ENCODE assay signal across 28 cellular contexts in the genomic region with DNA sequence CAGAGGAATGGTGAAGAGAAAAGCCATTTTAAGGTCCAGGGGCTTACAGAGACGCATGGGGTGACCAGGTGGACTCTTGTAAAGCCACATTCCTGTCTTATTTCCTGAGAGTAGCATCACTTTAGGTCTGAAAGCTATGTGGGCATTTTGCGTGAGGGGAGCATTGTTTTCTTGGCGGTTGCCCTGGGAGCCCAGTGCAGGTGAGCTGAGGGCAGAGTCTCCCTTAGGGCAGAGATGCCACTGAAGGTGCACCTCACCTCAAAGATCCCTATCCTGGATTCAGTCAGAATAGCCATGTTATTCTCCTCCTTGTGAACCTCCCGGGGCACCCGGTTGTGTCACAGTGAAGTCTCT. TPM values are rescaled to one million over a fixed set of nuclear protein-coding genes. Genes with fewer than 3 reads are reported as not detected.
A peak's percentile ranks its signal among the peaks of the same experiment; 100 is the strongest.
DNase-seq lines count a peak whose midpoint lies in the region; ATAC-seq, FAIRE-seq and TF ChIP-seq lines count a peak whose summit lies in the region.
"Had no signal": no experiment of that assay in that cellular context is flagged by ENCODE, and none has a peak within 500 bp of the region (broad histone marks: within the 10 kb centered on the region; RNA-seq: fewer than 3 reads in every experiment).

No MANE protein-coding gene starts in this region.

- no peaks in the 10 kb centered on the region for H3K4me1 Mint-ChIP-seq in type B pancreatic cell (ENCODE audit: unreplicated experiment)

- peaks cover 10% of the 10 kb centered on the region for H4K20me1 ChIP-seq in HepG2 (ENCODE audit: insufficient read depth, low read length)

- intact Hi-C loops in HepG2 (cut with micrococcal nuclease; ENCODE audit: unreplicated experiment) (no loop called here), right lobe of liver (cut with DNase I) (no loop called here), adrenal gland (cut with DNase I) (no loop called here)

- no peak for ATAC-seq in HepG2
- ATAC-seq in right lobe of liver, result no peak
- ATAC-seq: activated T-cell treated with anti-CD3 and anti-CD28 coated beads, Interleukin-2, amount 50 U/mL, for 72 hours; naive thymus-derived CD8-positive, alpha-beta T cell; right cardiac atrium had no signal

- DNase-seq in HepG2 (ENCODE audit: low spot score), result no peak
- no peak for DNase-seq in right lobe of liver
- DNase-seq in brain microvascular endothelial cell, result no peak
- DNase-seq in kidney tubule cell (ENCODE audit: low spot score), result peak; percentile 37
- DNase-seq in type B pancreatic cell (ENCODE audit: extremely low spot score, unreplicated experiment), result no peak
- DNase-seq in NCI-H146 (lab: John Stamatoyannopoulos, UW), result no peak
- no peak for DNase-seq in adrenal gland
- no peak for DNase-seq in RKO (ENCODE audit: low spot score)
- DNase-seq: activated CD4-positive, alpha-beta T cell treated with anti-CD3 and anti-CD28 coated beads for 48 hours; activated naive CD4-positive, alpha-beta T cell treated with Interleukin-2 at 50 U/mL for 16 hours; activated T-cell treated with anti-CD3 and anti-CD28 coated beads, Interleukin-2, amount 50 U/mL, for 72 hours; central memory CD4-positive, alpha-beta T cell; DMS79; effector CD4-positive, alpha-beta T cell; erythroblast; GF-D8; heart right ventricle; naive thymus-derived CD8-positive, alpha-beta T cell; NCI-H1417; NCI-H446; pancreas; stimulated activated CD4-positive, alpha-beta T cell treated with anti-CD3 and anti-CD28 coated beads, Interleukin-4, amount 100 ng/mL, for 4 hours; stimulated activated naive CD4-positive, alpha-beta T cell; T-helper 2 cell; uterus had no signal

- peak overlapping the region; percentile 60 for H3K27ac Mint-ChIP-seq in type B pancreatic cell
- H3K27ac Mint-ChIP-seq: activated T-cell treated with anti-CD3 and anti-CD28 coated beads, Interleukin-2, amount 50 U/mL, for 72 hours; B cell had no signal

- H3K27me3 Mint-ChIP-seq in type B pancreatic cell, result no peaks in the 10 kb centered on the region
- H3K27me3 Mint-ChIP-seq: B cell; naive thymus-derived CD8-positive, alpha-beta T cell had no signal

- CTCF ChIA-PET in HepG2 (lab: Yijun Ruan, JAX; ENCODE audit: low intra/inter-chr PET ratio, low total read pairs), result interaction anchor here (2.1 kb wide), 1 partner anchor 14 kb away, joined by 5 read pairs; no protein-coding TSS in a partner anchor

- no TSS peak for BruUV-seq in HepG2 (replicated peaks; lab: Mats Ljungman, UMichigan)

- no peak for TF ChIP-seq POLR2A in HepG2 (IDR thresholded peaks at IDR 0.05; ENCODE audit: insufficient read depth in 1 of 2, low read depth in 2 of 2, low read length in 2 of 2)
- no peak for TF ChIP-seq POLR2A in right lobe of liver (IDR thresholded peaks at IDR 0.05)
- no peak for TF ChIP-seq POLR2A in adrenal gland (IDR thresholded peaks at IDR 0.05)

- no peak for TF ChIP-seq RAD21 in HepG2 (CRISPR knock-in tag; IDR thresholded peaks at IDR 0.05)

- H3K9me3 Mint-ChIP-seq in type B pancreatic cell, result peaks cover 4% of the 10 kb centered on the region
- H3K9me3 Mint-ChIP-seq: activated T-cell treated with anti-CD3 and anti-CD28 coated beads, Interleukin-2, amount 50 U/mL, for 72 hours had no signal

- POLR2A ChIA-PET in HepG2 (lab: Yijun Ruan, JAX), result interaction anchor here (1.2 to 7.1 kb wide), 7 partner anchors 9 to 120 kb away, joined by 3 to 183 read pairs (median 13); a partner anchor contains a TSS

- H3K36me3 Mint-ChIP-seq in type B pancreatic cell, result peaks cover 20% of the 10 kb centered on the region

- no peak for FAIRE-seq in HepG2 (lab: Jason Lieb, UNC)
- FAIRE-seq: A204.1, pancreas had no signal

- H3K36me3 ChIP-seq in HepG2 (replicated peaks in 1 of 2; ENCODE audit: control insufficient read depth in 1 of 2, insufficient read depth in 2 of 2, low read length in 2 of 2) (peaks cover 12 to 29% of the 10 kb centered on the region in 2 experiments), right lobe of liver (peaks cover 0 to 12% (median 4%) of the 10 kb centered on the region in 4 donors), brain microvascular endothelial cell (replicated peaks) (no peaks in the 10 kb centered on the region), adrenal gland (replicated peaks in 1 of 2) (peaks cover 0 to 11% of the 10 kb centered on the region in 2 donors)
- H3K36me3 ChIP-seq: pancreas, uterus had no signal

- no peak overlapping the region for H3K4me3 Mint-ChIP-seq in type B pancreatic cell
- H3K4me3 Mint-ChIP-seq: activated T-cell treated with anti-CD3 and anti-CD28 coated beads, Interleukin-2, amount 50 U/mL, for 72 hours; B cell; naive thymus-derived CD8-positive, alpha-beta T cell had no signal

- WGBS in HepG2 (ENCODE audit: low lambda C conversion rate), result 40% methylated on average over 3 of the region's 5 CpGs
- WGBS in right lobe of liver (ENCODE audit: insufficient coverage, low coverage, low lambda C conversion rate, missing lambda C conversion rate), result 87% methylated on average over 3 of the region's 5 CpGs
- WGBS in adrenal gland, 4 donors, result 92 to 99% (median 95%) methylated on average over 5 of the region's 5 CpGs

- TF ChIP-seq EP300 in HepG2 (IDR thresholded peaks at IDR 0.05; ENCODE audit: low read depth in 2 of 2, low read length in 2 of 2), result no peak
- TF ChIP-seq EP300 in HepG2 (CRISPR knock-in tag; IDR thresholded peaks at IDR 0.05; ENCODE audit: borderline replicate concordance), result no peak

- H3K27me3 ChIP-seq in HepG2 (ENCODE audit: control insufficient read depth in 1 of 2, insufficient read depth in 2 of 2, low read length in 2 of 2), result no peaks in the 10 kb centered on the region
- no peaks in the 10 kb centered on the region for H3K27me3 ChIP-seq in right lobe of liver
- H3K27me3 ChIP-seq in brain microvascular endothelial cell (replicated peaks), result no peaks in the 10 kb centered on the region
- H3K27me3 ChIP-seq in adrenal gland, result no peaks in the 10 kb centered on the region
- H3K27me3 ChIP-seq: heart right ventricle, pancreas, uterus had no signal

- TF ChIP-seq CTCF in HepG2 (CRISPR knock-in tag; IDR thresholded peaks at IDR 0.05) (no peak), right lobe of liver (IDR thresholded peaks at IDR 0.05) (no peak), brain microvascular endothelial cell (IDR thresholded peaks at IDR 0.05; ENCODE audit: low read depth, low read length, missing control alignments) (no peak), type B pancreatic cell (conservative IDR thresholded peaks at IDR 0.05) (no peak), adrenal gland (IDR thresholded peaks at IDR 0.05) (no peak)

- peak overlapping the region; percentile 48; the same call in 1 of the 2 replicates for H3K9ac ChIP-seq in HepG2 (ENCODE audit: insufficient read depth, low read depth, low read length)

- H3K4me3 ChIP-seq in HepG2 (replicated peaks in 1 of 3; ENCODE audit: insufficient read depth in 1 of 3, low read depth in 2 of 3, low read length in 3 of 3), result peak overlapping the region in 2 of 3 experiments; percentile 13 to 45; a peak in 2 of 6 replicates
- no peak overlapping the region for H3K4me3 ChIP-seq in right lobe of liver
- H3K4me3 ChIP-seq in brain microvascular endothelial cell (ENCODE audit: low read depth, low read length), result no peak overlapping the region
- no peak overlapping the region for H3K4me3 ChIP-seq in adrenal gland
- H3K4me3 ChIP-seq: heart right ventricle, pancreas, uterus had no signal

- H3K79me2 ChIP-seq in HepG2 (ENCODE audit: insufficient read depth, low read length), result peaks cover 47% of the 10 kb centered on the region

- H3K9me3 ChIP-seq in HepG2 (ENCODE audit: low read length), result no peaks in the 10 kb centered on the region
- no peaks in the 10 kb centered on the region for H3K9me3 ChIP-seq in right lobe of liver
- no peaks in the 10 kb centered on the region for H3K9me3 ChIP-seq in adrenal gland (replicated peaks in 1 of 3)
- H3K9me3 ChIP-seq: heart right ventricle, pancreas, uterus had no signal

- no peak overlapping the region for H2AFZ ChIP-seq in HepG2 (ENCODE audit: low read length)

- H3K27ac ChIP-seq in HepG2 (ENCODE audit: extremely low read length, insufficient read depth, low read length), result peak overlapping the region; percentile 90
- H3K27ac ChIP-seq in right lobe of liver, result no peak overlapping the region
- peak overlapping the region; percentile 27 for H3K27ac ChIP-seq in brain microvascular endothelial cell
- no peak overlapping the region for H3K27ac ChIP-seq in adrenal gland
- H3K27ac ChIP-seq: heart right ventricle, pancreas, uterus had no signal

- H3K4me1 ChIP-seq in HepG2 (ENCODE audit: insufficient read depth, low read length), result peaks cover 65% of the 10 kb centered on the region
- peaks cover 0 to 20% (median 6%) of the 10 kb centered on the region in 4 donors for H3K4me1 ChIP-seq in right lobe of liver
- peaks cover 9 to 15% of the 10 kb centered on the region in 2 donors for H3K4me1 ChIP-seq in adrenal gland (replicated peaks in 1 of 2)
- H3K4me1 ChIP-seq: uterus had no signal

- peak overlapping the region; percentile 66 for H3K4me2 ChIP-seq in HepG2 (ENCODE audit: low read depth, low read length)

- in situ Hi-C loops in HepG2 (cut with HindIII; ENCODE audit: extremely low pct_ligation_motif_present, low pct_unique_long_range_greater_than_20kb), result no loop called here
- in situ Hi-C loops in brain microvascular endothelial cell (cut with HindIII; ENCODE audit: low pct_ligation_motif_present, low sequenced_read_pairs), result no loop called here

RNA-seq across cellular contexts. Expression of a gene that starts 12.4 kb away (rescaled TPM):
- total RNA-seq in HepG2 (2016; rRNA removed; fragmentation: Illumina TruSeq; extraction: Trizol) (115 and 122 TPM in 2 replicates), right lobe of liver (10 to 100 TPM; 31.4 to 48.5 (median 40.2) TPM), type B pancreatic cell (ENCODE audit: low replicate concordance) (48.8 and 59.4 TPM in 2 replicates), adrenal gland (100 to 1,000 TPM in 1 of 8 donors, 10 to 100 TPM in 7; 45.3 to 128 (median 71.6) TPM)
- 141 and 162 TPM in 2 replicates for total RNA-seq in HepG2 (2016; cell fraction: cytosol; rRNA removed; fragmentation: Illumina TruSeq; extraction: Trizol; ENCODE audit: low read depth)
- 99.8 and 128 TPM in 2 replicates for total RNA-seq in HepG2 (2016; cell fraction: insoluble cytoplasmic fraction; rRNA removed; fragmentation: Illumina TruSeq; extraction: Trizol)
- total RNA-seq in HepG2 (2016; cell fraction: membrane; rRNA removed; fragmentation: Illumina TruSeq; extraction: Trizol), result 204 and 226 TPM in 2 replicates
- 42.6 and 50.7 TPM in 2 replicates for total RNA-seq in HepG2 (2016; cell fraction: nucleus; rRNA removed; fragmentation: Illumina TruSeq; extraction: Trizol)
- polyA plus RNA-seq in HepG2 (2011; rRNA removed) (115 and 146 TPM in 2 replicates), adrenal gland (100 to 1,000 TPM in 1 of 3 donors, 10 to 100 TPM in 2; 32.7 to 134 (median 57.6) TPM)
- 68.6 and 128 TPM in 2 replicates for polyA plus RNA-seq in HepG2 (2011; cell fraction: cytosol; rRNA removed)
- polyA plus RNA-seq in HepG2 (2011; cell fraction: nucleus; rRNA removed), result 20.1 and 32.1 TPM in 2 replicates
- polyA plus RNA-seq in HepG2 (2012), result 136 and 145 TPM in 2 replicates
- polyA plus RNA-seq in HepG2 (2016; cell fraction: cytosol; fragmentation: Illumina TruSeq; extraction: Trizol; ENCODE audit: low read depth), result 197 and 237 TPM in 2 replicates
- 161 and 168 TPM in 2 replicates for polyA plus RNA-seq in HepG2 (2016; cell fraction: insoluble cytoplasmic fraction; fragmentation: Illumina TruSeq; extraction: Trizol; ENCODE audit: low read depth)
- polyA plus RNA-seq in HepG2 (2016; cell fraction: membrane; fragmentation: Illumina TruSeq; extraction: Trizol; ENCODE audit: low read depth), result 243 and 290 TPM in 2 replicates
- 104 and 106 TPM in 2 replicates for polyA plus RNA-seq in HepG2 (2016; cell fraction: nucleus; fragmentation: Illumina TruSeq; extraction: Trizol; ENCODE audit: insufficient read depth, low read depth)
- polyA minus RNA-seq in HepG2 (2011; rRNA and poly(A)+ RNA removed; ENCODE audit: low replicate concordance), result 17.9 and 35.5 TPM in 2 replicates
- 42.3 and 45.6 TPM in 2 replicates for polyA minus RNA-seq in HepG2 (2011; cell fraction: cytosol; rRNA and poly(A)+ RNA removed)
- 15.8 and 23.1 TPM in 2 replicates for polyA minus RNA-seq in HepG2 (2011; cell fraction: nucleus; rRNA and poly(A)+ RNA removed)

RNA-seq across cellular contexts. Expression of a gene that starts 30.8 kb away (rescaled TPM):
- total RNA-seq in HepG2 (2016; rRNA removed; fragmentation: Illumina TruSeq; extraction: Trizol) (7.8 and 9.0 TPM in 2 replicates), right lobe of liver (10 to 100 TPM in 1 of 6 experiments, 1 to 10 TPM in 5; 3.7 to 11.6 (median 5.0) TPM), type B pancreatic cell (ENCODE audit: low replicate concordance) (0.65 and 2.9 TPM in 2 replicates), adrenal gland (10 to 100 TPM; 10.5 to 24.8 (median 14.4) TPM)
- total RNA-seq in HepG2 (2016; cell fraction: cytosol; rRNA removed; fragmentation: Illumina TruSeq; extraction: Trizol; ENCODE audit: low read depth), result 2.1 and 2.5 TPM in 2 replicates
- 6.6 and 8.6 TPM in 2 replicates for total RNA-seq in HepG2 (2016; cell fraction: insoluble cytoplasmic fraction; rRNA removed; fragmentation: Illumina TruSeq; extraction: Trizol)
- 2.8 and 3.5 TPM in 2 replicates for total RNA-seq in HepG2 (2016; cell fraction: membrane; rRNA removed; fragmentation: Illumina TruSeq; extraction: Trizol)
- total RNA-seq in HepG2 (2016; cell fraction: nucleus; rRNA removed; fragmentation: Illumina TruSeq; extraction: Trizol), result 14.8 and 16.4 TPM in 2 replicates
- polyA plus RNA-seq in HepG2 (2011; rRNA removed) (8.0 and 9.3 TPM in 2 replicates), adrenal gland (1 to 10 TPM; 2.5 to 6.2 (median 4.4) TPM)
- 3.1 and 3.2 TPM in 2 replicates for polyA plus RNA-seq in HepG2 (2011; cell fraction: cytosol; rRNA removed)
- 32.7 and 44.3 TPM in 2 replicates for polyA plus RNA-seq in HepG2 (2011; cell fraction: nucleus; rRNA removed)
- 3.7 and 4.9 TPM in 2 replicates for polyA plus RNA-seq in HepG2 (2012)
- polyA plus RNA-seq in HepG2 (2016; cell fraction: cytosol; fragmentation: Illumina TruSeq; extraction: Trizol; ENCODE audit: low read depth), result 0.24 and 0.25 TPM in 2 replicates
- polyA plus RNA-seq in HepG2 (2016; cell fraction: insoluble cytoplasmic fraction; fragmentation: Illumina TruSeq; extraction: Trizol; ENCODE audit: low read depth), result 2.0 and 2.7 TPM in 2 replicates
- 0.50 and 0.55 TPM in 2 replicates for polyA plus RNA-seq in HepG2 (2016; cell fraction: membrane; fragmentation: Illumina TruSeq; extraction: Trizol; ENCODE audit: low read depth)
- 10.7 and 10.9 TPM in 2 replicates for polyA plus RNA-seq in HepG2 (2016; cell fraction: nucleus; fragmentation: Illumina TruSeq; extraction: Trizol; ENCODE audit: insufficient read depth, low read depth)
- polyA minus RNA-seq in HepG2 (2011; rRNA and poly(A)+ RNA removed; ENCODE audit: low replicate concordance), result 0.72 and 21.2 TPM in 2 replicates
- polyA minus RNA-seq in HepG2 (2011; cell fraction: cytosol; rRNA and poly(A)+ RNA removed), result 6.8 and 8.6 TPM in 2 replicates
- 43.0 and 46.7 TPM in 2 replicates for polyA minus RNA-seq in HepG2 (2011; cell fraction: nucleus; rRNA and poly(A)+ RNA removed)

Comparison
In these comparisons a context has a peak if more than half of its experiments do, and no peak if none do; other contexts are left out.
1. H3K27ac ChIP-seq: peak in HepG2 (single experiment) and brain microvascular endothelial cell (single experiment); none in right lobe of liver (0 of 3) and adrenal gland (0 of 5).
2. H3K4me3 ChIP-seq: peak in HepG2 (2 of 3); none in right lobe of liver (0 of 3), brain microvascular endothelial cell (single experiment) and adrenal gland (0 of 4).